ENCODE assay signal across 7 cellular contexts in genomic region chr17:46342131-46342530, GRCh38. TPM values are rescaled to one million over a fixed set of nuclear protein-coding genes. Genes with fewer than 3 reads are reported as not detected.
A peak's percentile ranks its signal among the peaks of the same experiment; 100 is the strongest.
DNase-seq lines count a peak whose midpoint lies in the region; ATAC-seq, FAIRE-seq and TF ChIP-seq lines count a peak whose summit lies in the region.
"Not testable (repeated sequence)": the region's sequence is repeated elsewhere in the genome, so short reads cannot be mapped to it uniquely, and the experiment has no call there.

No MANE protein-coding gene starts in this region.

- not testable (repeated sequence) for H3K27me3 ChIP-seq in GM23338 (ENCODE audit: insufficient read depth); K562 (ENCODE audit: control insufficient read depth in 2 of 2, insufficient read depth in 2 of 2, low read length in 2 of 2); right cardiac atrium (ENCODE audit: control insufficient read depth, insufficient read depth); right lobe of liver; upper lobe of left lung

- in situ Hi-C loops in K562 (cut with MboI), result not testable (repeated sequence)

- no CpG with 5 or more reads among the region's 3 CpGs for WGBS in K562 (ENCODE audit: insufficient coverage, low coverage, missing lambda C conversion rate)
- no CpG with 5 or more reads among the region's 3 CpGs for WGBS in right cardiac atrium
- WGBS in right lobe of liver (ENCODE audit: insufficient coverage, low coverage, low lambda C conversion rate, missing lambda C conversion rate), result no CpG with 5 or more reads among the region's 3 CpGs
- no CpG with 5 or more reads among the region's 3 CpGs for WGBS in upper lobe of left lung, 2 donors

- not testable (repeated sequence) for H3K36me3 Mint-ChIP-seq in GM23338 (ENCODE audit: low read depth)

- DNase-seq in GM23338 (ENCODE audit: low spot score); K562 (ENCODE audit: extremely low read depth in 1 of 4, low spot score in 3 of 4); Right ventricle myocardium superior; right cardiac atrium; right lobe of liver; omental fat pad (ENCODE audit: low spot score); upper lobe of left lung: not testable (repeated sequence)

- not testable (repeated sequence) for H3K27ac Mint-ChIP-seq in GM23338

- not testable (repeated sequence) for H4K20me1 ChIP-seq in GM23338 (replicated peaks; ENCODE audit: insufficient read depth); K562 (replicated peaks; ENCODE audit: control insufficient read depth, insufficient read depth, low read length)

- not testable (repeated sequence) for H3K4me1 Mint-ChIP-seq in GM23338

- TF ChIP-seq RAD21 in K562 (CRISPR knock-in tag; conservative IDR thresholded peaks at IDR 0.05 in 1 of 2, IDR thresholded peaks at IDR 0.05 in 1 of 2), result not testable (repeated sequence)

- H3K9me2 ChIP-seq in GM23338 (ENCODE audit: insufficient read depth), result not testable (repeated sequence)

- not testable (repeated sequence) for H3K4me2 ChIP-seq in GM23338; K562 (ENCODE audit: insufficient read depth, low read length)

- CTCF ChIA-PET in K562 (lab: Yijun Ruan, JAX; ENCODE audit: low intra/inter-chr PET ratio), result not testable (repeated sequence)

- not testable (repeated sequence) for H2AFZ ChIP-seq in GM23338; K562 (ENCODE audit: low read depth, low read length)

- not testable (repeated sequence) for H3K4me3 ChIP-seq in GM23338; K562; right cardiac atrium (ENCODE audit: low read length); right lobe of liver; upper lobe of left lung

- BruUV-seq in K562 (replicated peaks; lab: Mats Ljungman, UMichigan), result not testable (repeated sequence)

- not testable (repeated sequence) for H3K27me3 Mint-ChIP-seq in GM23338 (ENCODE audit: insufficient read depth, low read depth, poor library complexity)

- H3K27ac ChIP-seq in GM23338 (ENCODE audit: low read depth); K562 (ENCODE audit: extremely low read depth, low read depth, low read length); right cardiac atrium (ENCODE audit: low read length); right lobe of liver; upper lobe of left lung: not testable (repeated sequence)

- not testable (repeated sequence) for TF ChIP-seq EP300 in K562 (IDR thresholded peaks at IDR 0.05; ENCODE audit: low read length); upper lobe of left lung (IDR thresholded peaks at IDR 0.05)

- POLR2A ChIA-PET in K562 (lab: Yijun Ruan, JAX), result not testable (repeated sequence)

- H3K9ac ChIP-seq in K562 (ENCODE audit: insufficient read depth in 1 of 2, low read depth in 2 of 2, low read length in 2 of 2), result not testable (repeated sequence)

- not testable (repeated sequence) for TF ChIP-seq CTCF in GM23338 (conservative IDR thresholded peaks at IDR 0.05; ENCODE audit: low read depth in 2 of 2); K562 (IDR thresholded peaks at IDR 0.05 in 2 of 3, conservative IDR thresholded peaks at IDR 0.05 in 1 of 3; ENCODE audit: insufficient read depth in 2 of 3, low read depth in 1 of 3, low read length in 3 of 3); right lobe of liver (IDR thresholded peaks at IDR 0.05); omental fat pad (IDR thresholded peaks at IDR 0.05); upper lobe of left lung (IDR thresholded peaks at IDR 0.05)

- H3K36me3 ChIP-seq in GM23338 (ENCODE audit: insufficient read depth); K562 (ENCODE audit: control insufficient read depth, insufficient read depth, low read length); right lobe of liver; upper lobe of left lung: not testable (repeated sequence)

- peak; percentile 29; the same call in 2 of the 3 replicates for ATAC-seq in GM23338
- ATAC-seq in K562, result peak; percentile 48
- peak; percentile 73 for ATAC-seq in Right ventricle myocardium superior (ENCODE audit: poor library complexity)
- ATAC-seq in right cardiac atrium, result peak; percentile 79 to 90
- ATAC-seq in right lobe of liver, result peak; percentile 35 to 47 (median 46)
- peak; percentile 54 for ATAC-seq in omental fat pad (ENCODE audit: low FRiP score)
- peak; percentile 67 to 78 for ATAC-seq in upper lobe of left lung (ENCODE audit: low FRiP score in 2 of 2)

- not testable (repeated sequence) for H3K4me3 Mint-ChIP-seq in GM23338

- not testable (repeated sequence) for H3K4me1 ChIP-seq in GM23338 (ENCODE audit: insufficient read depth); K562 (replicated peaks in 1 of 2; ENCODE audit: control insufficient read depth in 2 of 2, insufficient read depth in 2 of 2, low read length in 2 of 2); right cardiac atrium (ENCODE audit: control insufficient read depth, insufficient read depth, low read length); right lobe of liver; upper lobe of left lung

- intact Hi-C loops in K562 (cut with micrococcal nuclease); Right ventricle myocardium superior (cut with DNase I); right cardiac atrium (cut with DNase I); right lobe of liver (cut with DNase I): not testable (repeated sequence)

- not testable (repeated sequence) for H3F3A ChIP-seq in GM23338 (replicated peaks; ENCODE audit: low read depth)

- TF ChIP-seq POLR2A in K562 (conservative IDR thresholded peaks at IDR 0.05); right lobe of liver (IDR thresholded peaks at IDR 0.05); upper lobe of left lung (IDR thresholded peaks at IDR 0.05): not testable (repeated sequence)

- not testable (repeated sequence) for H3K9me3 ChIP-seq in K562 (replicated peaks; ENCODE audit: control insufficient read depth, insufficient read depth, low read depth, low read length); right cardiac atrium (ENCODE audit: control insufficient read depth, low read length); right lobe of liver; upper lobe of left lung

- H3K9me3 Mint-ChIP-seq in GM23338, result not testable (repeated sequence)

- not testable (repeated sequence) for FAIRE-seq in K562 (lab: Jason Lieb, UNC)

- H3K79me2 ChIP-seq in GM23338 (replicated peaks; ENCODE audit: insufficient read depth); K562 (ENCODE audit: control insufficient read depth, insufficient read depth, low read length): not testable (repeated sequence)

- not testable (repeated sequence) for H3K9me1 ChIP-seq in K562 (ENCODE audit: control insufficient read depth, insufficient read depth, low read length)

RNA-seq across cellular contexts. Expression of gene ARL17B, which starts 19.4 kb away (rescaled TPM):
- 11.7 and 18.8 TPM in 2 replicates for total RNA-seq in GM23338 (2014; rRNA removed; shearing (Covaris generic))
- polyA plus RNA-seq in GM23338 (2016; fragmentation: Nextera tagmentation; extraction: Ambion mirVana) (31.8 and 39.3 TPM in 2 replicates), K562 (2011; rRNA removed) (5.7 and 8.4 TPM in 2 replicates), K562 (2014; fragmentation: Illumina TruSeq; extraction: Trizol) (3.4 and 7.2 TPM in 2 replicates), K562 (2014; fragmentation: Nextera tagmentation; extraction: Ambion mirVana) (10 to 100 TPM; 19.3 to 24.2 TPM), K562 (2014; rRNA removed) (7.0 and 14.5 TPM in 2 replicates), right cardiac atrium (10.4 TPM)
- total RNA-seq in K562 (2011; cell fraction: chromatin; rRNA removed; ENCODE audit: low replicate concordance), result 15.3 and 31.1 TPM in 2 replicates
- total RNA-seq in K562 (2011; cell fraction: nucleolus; rRNA removed), result 6.5 and 8.8 TPM in 2 replicates
- 11.1 and 13.6 TPM in 2 replicates for total RNA-seq in K562 (2011; cell fraction: nucleoplasm; rRNA removed)
- total RNA-seq in K562 (2014; rRNA removed) (4.4 and 8.2 TPM in 2 replicates), K562 (2014; rRNA removed; fragmentation: Illumina TruSeq; extraction: Trizol) (5.0 and 6.2 TPM in 2 replicates), K562 (2015; rRNA removed; fragmentation: Illumina TruSeq; extraction: Trizol) (4.0 and 4.5 TPM in 2 replicates), K562 (2021) (11.9 and 12.1 TPM in 2 replicates), Right ventricle myocardium superior (16.2 TPM), right cardiac atrium (10 to 100 TPM; 11.0 to 24.5 (median 16.5) TPM), right lobe of liver (10 to 100 TPM in 4 of 6 experiments, 1 to 10 TPM in 2; 3.5 to 13.5 (median 12.3) TPM), omental fat pad (10 to 100 TPM in 2 of 4 donors, 1 to 10 TPM in 2; 7.0 to 19.4 (median 10.7) TPM), upper lobe of left lung (10 to 100 TPM in 5 of 6 donors, 1 to 10 TPM in 1; 7.8 to 47.1 (median 21.6) TPM)
- polyA plus RNA-seq in K562 (2011; cell fraction: cytosol; rRNA removed), result 1.4 and 2.4 TPM in 2 replicates
- 13.0 and 14.0 TPM in 2 replicates for polyA plus RNA-seq in K562 (2011; cell fraction: nucleus; rRNA removed)
- 2.6 and 10.0 TPM in 2 replicates for polyA plus RNA-seq in K562 (2012)
- polyA minus RNA-seq in K562 (2011; rRNA and poly(A)+ RNA removed), result 3.3 and 4.0 TPM in 2 replicates
- polyA minus RNA-seq in K562 (2011; cell fraction: cytosol; rRNA and poly(A)+ RNA removed), result 1.1 and 4.6 TPM in 2 replicates
- 3.9 and 5.1 TPM in 2 replicates for polyA minus RNA-seq in K562 (2011; cell fraction: nucleus; rRNA and poly(A)+ RNA removed)

RNA-seq across cellular contexts. Expression of gene LRRC37A, which starts 47.2 kb away (rescaled TPM):
- 4.2 and 4.7 TPM in 2 replicates for total RNA-seq in GM23338 (2014; rRNA removed; shearing (Covaris generic))
- polyA plus RNA-seq in GM23338 (2016; fragmentation: Nextera tagmentation; extraction: Ambion mirVana) (1.9 and 2.6 TPM in 2 replicates), K562 (2011; rRNA removed) (2.5 and 3.1 TPM in 2 replicates), K562 (2014; fragmentation: Illumina TruSeq; extraction: Trizol) (1.6 and 2.1 TPM in 2 replicates), K562 (2014; fragmentation: Nextera tagmentation; extraction: Ambion mirVana) (under 1 TPM; 0.14 to 0.41 TPM), K562 (2014; rRNA removed) (1.8 and 2.8 TPM in 2 replicates), right cardiac atrium (0.91 TPM)
- 21.0 and 29.7 TPM in 2 replicates for total RNA-seq in K562 (2011; cell fraction: chromatin; rRNA removed; ENCODE audit: low replicate concordance)
- total RNA-seq in K562 (2011; cell fraction: nucleolus; rRNA removed), result 8.2 and 10.7 TPM in 2 replicates
- 11.0 and 12.0 TPM in 2 replicates for total RNA-seq in K562 (2011; cell fraction: nucleoplasm; rRNA removed)
- total RNA-seq in K562 (2014; rRNA removed) (0.23 and 2.0 TPM in 2 replicates), K562 (2014; rRNA removed; fragmentation: Illumina TruSeq; extraction: Trizol) (2.0 and 2.5 TPM in 2 replicates), K562 (2015; rRNA removed; fragmentation: Illumina TruSeq; extraction: Trizol) (1.9 and 2.3 TPM in 2 replicates), K562 (2021) (1.1 and 1.3 TPM in 2 replicates), Right ventricle myocardium superior (1.3 TPM), right cardiac atrium (1 to 10 TPM; 1.3 to 2.0 (median 1.7) TPM), right lobe of liver (under 1 TPM; 0.44 to 0.95 (median 0.63) TPM), omental fat pad (1 to 10 TPM; 1.6 to 4.2 (median 2.2) TPM), upper lobe of left lung (10 to 100 TPM in 1 of 6 donors, 1 to 10 TPM in 5; 1.6 to 14.7 (median 2.7) TPM)
- 0.64 and 1.9 TPM in 2 replicates for polyA plus RNA-seq in K562 (2011; cell fraction: cytosol; rRNA removed)
- 6.2 and 6.3 TPM in 2 replicates for polyA plus RNA-seq in K562 (2011; cell fraction: nucleus; rRNA removed)
- polyA plus RNA-seq in K562 (2012), result 0.90 and 2.0 TPM in 2 replicates
- polyA minus RNA-seq in K562 (2011; rRNA and poly(A)+ RNA removed), result 6.3 and 7.9 TPM in 2 replicates
- 0.55 and 1.1 TPM in 2 replicates for polyA minus RNA-seq in K562 (2011; cell fraction: cytosol; rRNA and poly(A)+ RNA removed)
- 3.9 and 6.8 TPM in 2 replicates for polyA minus RNA-seq in K562 (2011; cell fraction: nucleus; rRNA and poly(A)+ RNA removed)

Comparison
In these comparisons a context has a peak if more than half of its experiments do, and no peak if none do; other contexts are left out.
1. ATAC-seq: peak in every context shown above with its lines; median percentile 84 in right cardiac atrium; 73 in Right ventricle myocardium superior; 72 in upper lobe of left lung; 54 in omental fat pad; 48 in K562; 46 in right lobe of liver; 29 in GM23338.